ENCODE assay signal across 8 cellular contexts in genomic region chr12:123634142-123634561, GRCh38. TPM values are rescaled to one million over a fixed set of nuclear protein-coding genes. Genes with fewer than 3 reads are reported as not detected.
DNase-seq lines count a peak whose midpoint lies in the region; ATAC-seq and TF ChIP-seq lines count a peak whose summit lies in the region.

No MANE protein-coding gene starts in this region.

- peaks cover 9% of the 10 kb centered on the region for H3K4me1 ChIP-seq in psoas muscle

- no peaks in the 10 kb centered on the region for H3K9me3 ChIP-seq in psoas muscle

- no peak for DNase-seq in GM12865 (ENCODE audit: low read depth)
- peak; percentile 19 for DNase-seq in RKO (ENCODE audit: low spot score)
- DNase-seq in epithelial cell of proximal tubule (ENCODE audit: low read depth) = no peak
- DNase-seq in psoas muscle = no peak
- DNase-seq in T-helper 9 cell = no peak
- no peak for DNase-seq in hepatic stellate cell (ENCODE audit: low spot score)

- H3K4me3 ChIP-seq in GM12865 (ENCODE audit: low read depth, low read length) (peak overlapping the region; percentile 84), epithelial cell of proximal tubule (ENCODE audit: low read depth, low read length) (peak overlapping the region; percentile 74), psoas muscle (peak overlapping the region; percentile 88)

- peak in 1 of 4 donors; percentile 6 for ATAC-seq in psoas muscle
- no peak for ATAC-seq in GM18520 (IDR thresholded peaks at IDR 0.05; ENCODE audit: unreplicated experiment)
- ATAC-seq in GM19351 (IDR thresholded peaks at IDR 0.05; ENCODE audit: unreplicated experiment) = no peak

- intact Hi-C loops in psoas muscle (cut with DNase I) = loop anchor here in 1 of 2 donors (10.0 kb wide), 1 partner anchor 351 kb away; no protein-coding TSS in a partner anchor

- WGBS in psoas muscle, 3 donors = 9 to 12% (median 10%) methylated on average over 19 of the region's 19 CpGs

- peaks cover 5 to 31% of the 10 kb centered on the region in 2 donors for H3K36me3 ChIP-seq in psoas muscle (ENCODE audit: insufficient read depth in 1 of 2, low read depth in 1 of 2)

- TF ChIP-seq CTCF in GM12865 (IDR thresholded peaks at IDR 0.05; ENCODE audit: insufficient read depth, low read depth, low read length, missing control alignments) = no peak
- no peak for TF ChIP-seq CTCF in epithelial cell of proximal tubule (conservative IDR thresholded peaks at IDR 0.05; ENCODE audit: low read depth, low read length)
- no peak for TF ChIP-seq CTCF in psoas muscle (IDR thresholded peaks at IDR 0.05)

- H3K27me3 ChIP-seq in psoas muscle (ENCODE audit: insufficient read depth in 3 of 3, low read length in 2 of 3) = no peaks in the 10 kb centered on the region

- H3K27ac ChIP-seq in psoas muscle = peak overlapping the region; percentile 88

RNA-seq across cellular contexts. Expression of gene GTF2H3, which starts 0.5 kb away (rescaled TPM):
- total RNA-seq in epithelial cell of proximal tubule = 22.9 and 31.4 TPM in 2 replicates
- 10 to 100 TPM; 10.7 to 18.5 (median 16.9) TPM for total RNA-seq in psoas muscle
- polyA plus RNA-seq in psoas muscle = 10 to 100 TPM in 2 of 3 donors, 1 to 10 TPM in 1; 5.2 to 24.2 (median 12.3) TPM

RNA-seq across cellular contexts. Expression of gene EIF2B1, which starts 0.7 kb away (rescaled TPM):
- total RNA-seq in epithelial cell of proximal tubule = 88.8 and 135 TPM in 2 replicates
- 10 to 100 TPM; 37.3 to 42.7 (median 40.1) TPM for total RNA-seq in psoas muscle
- 10 to 100 TPM; 27.4 to 48.2 (median 38.4) TPM for polyA plus RNA-seq in psoas muscle

RNA-seq across cellular contexts. Expression of gene DDX55, which starts 32.3 kb away (rescaled TPM):
- total RNA-seq in epithelial cell of proximal tubule (20.6 and 28.3 TPM in 2 replicates), psoas muscle (1 to 10 TPM; 5.1 to 8.0 (median 6.1) TPM)
- polyA plus RNA-seq in psoas muscle = 10 to 100 TPM in 1 of 3 donors, 1 to 10 TPM in 2; 4.2 to 10.5 (median 7.8) TPM

RNA-seq across cellular contexts. Expression of gene TCTN2, which starts 36.8 kb away (rescaled TPM):
- total RNA-seq in epithelial cell of proximal tubule (9.5 and 9.9 TPM in 2 replicates), psoas muscle (1 to 10 TPM; 1.4 to 2.4 (median 1.7) TPM)
- 1 to 10 TPM; 1.1 to 8.1 (median 2.8) TPM for polyA plus RNA-seq in psoas muscle

RNA-seq across cellular contexts. Expression of gene TMED2, which starts 49.8 kb away (rescaled TPM):
- total RNA-seq in epithelial cell of proximal tubule (139 and 186 TPM in 2 replicates), psoas muscle (100 to 1,000 TPM; 100 to 221 (median 145) TPM)
- 100 to 1,000 TPM; 118 to 267 (median 238) TPM for polyA plus RNA-seq in psoas muscle
